1 cellular context compared by ENCODE assay signal in the genomic region with DNA sequence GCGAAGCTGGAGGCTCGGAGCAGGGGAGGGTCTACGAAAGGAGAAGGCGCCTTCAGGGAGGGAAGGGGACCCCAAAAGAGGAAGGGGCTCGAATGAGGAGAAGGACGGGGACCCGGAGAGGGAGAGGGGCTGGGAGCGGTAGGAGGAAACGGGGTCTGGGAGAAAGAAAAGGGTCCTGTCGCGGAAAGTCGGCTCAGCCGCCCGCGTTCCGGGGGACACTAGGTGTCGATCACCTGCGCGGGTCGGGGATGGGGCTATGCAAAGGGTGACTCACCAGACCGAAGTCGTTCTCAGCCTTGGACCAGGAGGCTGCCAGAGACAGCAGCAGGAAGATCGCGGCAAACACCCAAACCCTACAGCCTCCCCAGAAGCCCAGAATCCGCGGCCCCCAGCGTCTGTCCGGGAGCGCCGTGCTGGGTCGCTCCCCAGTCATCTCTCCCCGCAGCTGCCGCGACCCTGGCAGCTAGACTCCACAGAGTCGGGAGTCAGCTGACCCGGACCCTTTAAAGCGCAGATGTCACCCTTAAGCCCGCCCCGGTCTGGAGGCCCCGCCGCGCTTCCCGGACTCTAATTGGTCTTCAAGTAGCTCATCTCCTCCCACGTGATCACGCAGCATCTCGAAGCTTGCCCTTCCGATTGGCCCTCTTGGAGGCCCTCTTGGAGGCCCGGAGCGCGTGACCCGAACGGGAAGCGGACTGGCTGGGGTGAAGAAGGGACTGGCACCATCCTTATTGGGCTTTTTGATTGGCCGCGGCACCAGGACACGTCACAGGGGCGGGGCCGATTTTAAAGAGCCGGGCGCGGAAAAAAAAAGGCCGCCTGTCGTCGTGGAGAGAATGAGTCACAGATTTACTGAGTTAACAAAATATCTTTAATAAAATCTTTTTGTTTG.
TF ChIP-seq lines count a peak whose summit lies in the region.

A gene (minus strand): TSS at position 478 of the 892 bp plus-strand sequence. CDS start 45 bp downstream, at position 433.

TF ChIP-seq in GM12878, 131 proteins besides CTCF, POLR2A, EP300 and RAD21 (continued from another document and continues in another):
- TF ChIP-seq, protein P1, sequence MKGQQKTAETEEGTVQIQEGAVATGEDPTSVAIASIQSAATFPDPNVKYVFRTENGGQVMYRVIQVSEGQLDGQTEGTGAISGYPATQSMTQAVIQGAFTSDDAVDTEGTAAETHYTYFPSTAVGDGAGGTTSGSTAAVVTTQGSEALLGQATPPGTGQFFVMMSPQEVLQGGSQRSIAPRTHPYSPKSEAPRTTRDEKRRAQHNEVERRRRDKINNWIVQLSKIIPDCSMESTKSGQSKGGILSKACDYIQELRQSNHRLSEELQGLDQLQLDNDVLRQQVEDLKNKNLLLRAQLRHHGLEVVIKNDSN (IDR thresholded peaks at IDR 0.05; ENCODE audit: borderline replicate concordance, extremely low read length, insufficient read depth, low read depth, low read length) = peak; percentile 92
- no peak for TF ChIP-seq SUZ12 (IDR thresholded peaks at IDR 0.05; ENCODE audit: unreplicated experiment)
- TF ChIP-seq IKZF1 (conservative IDR thresholded peaks at IDR 0.05) = peak; percentile 76
- TF ChIP-seq, protein P2, sequence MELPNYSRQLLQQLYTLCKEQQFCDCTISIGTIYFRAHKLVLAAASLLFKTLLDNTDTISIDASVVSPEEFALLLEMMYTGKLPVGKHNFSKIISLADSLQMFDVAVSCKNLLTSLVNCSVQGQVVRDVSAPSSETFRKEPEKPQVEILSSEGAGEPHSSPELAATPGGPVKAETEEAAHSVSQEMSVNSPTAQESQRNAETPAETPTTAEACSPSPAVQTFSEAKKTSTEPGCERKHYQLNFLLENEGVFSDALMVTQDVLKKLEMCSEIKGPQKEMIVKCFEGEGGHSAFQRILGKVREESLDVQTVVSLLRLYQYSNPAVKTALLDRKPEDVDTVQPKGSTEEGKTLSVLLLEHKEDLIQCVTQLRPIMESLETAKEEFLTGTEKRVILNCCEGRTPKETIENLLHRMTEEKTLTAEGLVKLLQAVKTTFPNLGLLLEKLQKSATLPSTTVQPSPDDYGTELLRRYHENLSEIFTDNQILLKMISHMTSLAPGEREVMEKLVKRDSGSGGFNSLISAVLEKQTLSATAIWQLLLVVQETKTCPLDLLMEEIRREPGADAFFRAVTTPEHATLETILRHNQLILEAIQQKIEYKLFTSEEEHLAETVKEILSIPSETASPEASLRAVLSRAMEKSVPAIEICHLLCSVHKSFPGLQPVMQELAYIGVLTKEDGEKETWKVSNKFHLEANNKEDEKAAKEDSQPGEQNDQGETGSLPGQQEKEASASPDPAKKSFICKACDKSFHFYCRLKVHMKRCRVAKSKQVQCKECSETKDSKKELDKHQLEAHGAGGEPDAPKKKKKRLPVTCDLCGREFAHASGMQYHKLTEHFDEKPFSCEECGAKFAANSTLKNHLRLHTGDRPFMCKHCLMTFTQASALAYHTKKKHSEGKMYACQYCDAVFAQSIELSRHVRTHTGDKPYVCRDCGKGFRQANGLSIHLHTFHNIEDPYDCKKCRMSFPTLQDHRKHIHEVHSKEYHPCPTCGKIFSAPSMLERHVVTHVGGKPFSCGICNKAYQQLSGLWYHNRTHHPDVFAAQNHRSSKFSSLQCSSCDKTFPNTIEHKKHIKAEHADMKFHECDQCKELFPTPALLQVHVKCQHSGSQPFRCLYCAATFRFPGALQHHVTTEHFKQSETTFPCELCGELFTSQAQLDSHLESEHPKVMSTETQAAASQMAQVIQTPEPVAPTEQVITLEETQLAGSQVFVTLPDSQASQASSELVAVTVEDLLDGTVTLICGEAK (IDR thresholded peaks at IDR 0.05; ENCODE audit: borderline replicate concordance) = peak; percentile 65; the same call in 1 of the 2 replicates
- 0 out of 2 replicates have a peak, but pooled peaks have one; percentile 24 for TF ChIP-seq TBL1XR1 (IDR thresholded peaks at IDR 0.05; ENCODE audit: low read depth, low read length)
- no peak for TF ChIP-seq ZNF274 (IDR thresholded peaks at IDR 0.05; ENCODE audit: insufficient read depth, insufficient read length)
- TF ChIP-seq MYB (IDR thresholded peaks at IDR 0.05; ENCODE audit: borderline replicate concordance, low read depth, low read length) = 0 out of 2 replicates have a peak, but pooled peaks have one; percentile 20
- peak; percentile 81 for TF ChIP-seq TCF3 (IDR thresholded peaks at IDR 0.05; ENCODE audit: borderline replicate concordance, insufficient read depth, low read depth, low read length)
- TF ChIP-seq, protein P3, sequence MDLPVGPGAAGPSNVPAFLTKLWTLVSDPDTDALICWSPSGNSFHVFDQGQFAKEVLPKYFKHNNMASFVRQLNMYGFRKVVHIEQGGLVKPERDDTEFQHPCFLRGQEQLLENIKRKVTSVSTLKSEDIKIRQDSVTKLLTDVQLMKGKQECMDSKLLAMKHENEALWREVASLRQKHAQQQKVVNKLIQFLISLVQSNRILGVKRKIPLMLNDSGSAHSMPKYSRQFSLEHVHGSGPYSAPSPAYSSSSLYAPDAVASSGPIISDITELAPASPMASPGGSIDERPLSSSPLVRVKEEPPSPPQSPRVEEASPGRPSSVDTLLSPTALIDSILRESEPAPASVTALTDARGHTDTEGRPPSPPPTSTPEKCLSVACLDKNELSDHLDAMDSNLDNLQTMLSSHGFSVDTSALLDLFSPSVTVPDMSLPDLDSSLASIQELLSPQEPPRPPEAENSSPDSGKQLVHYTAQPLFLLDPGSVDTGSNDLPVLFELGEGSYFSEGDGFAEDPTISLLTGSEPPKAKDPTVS (IDR thresholded peaks at IDR 0.05; ENCODE audit: low read depth, low read length) = no peak
- no peak for TF ChIP-seq BRCA1 (IDR thresholded peaks at IDR 0.05; ENCODE audit: low read depth, low read length)
- TF ChIP-seq SMARCA5 (IDR thresholded peaks at IDR 0.05) = no peak; the same call in 1 of the 2 replicates
- TF ChIP-seq NR2C1 (IDR thresholded peaks at IDR 0.05) = peak; percentile 74
- TF ChIP-seq BACH1 (IDR thresholded peaks at IDR 0.05; ENCODE audit: borderline replicate concordance) = peak; percentile 90
- no peak for TF ChIP-seq MEF2B (IDR thresholded peaks at IDR 0.05; ENCODE audit: partially characterized antibody, poor library complexity, severe bottlenecking)
- TF ChIP-seq, protein P4, sequence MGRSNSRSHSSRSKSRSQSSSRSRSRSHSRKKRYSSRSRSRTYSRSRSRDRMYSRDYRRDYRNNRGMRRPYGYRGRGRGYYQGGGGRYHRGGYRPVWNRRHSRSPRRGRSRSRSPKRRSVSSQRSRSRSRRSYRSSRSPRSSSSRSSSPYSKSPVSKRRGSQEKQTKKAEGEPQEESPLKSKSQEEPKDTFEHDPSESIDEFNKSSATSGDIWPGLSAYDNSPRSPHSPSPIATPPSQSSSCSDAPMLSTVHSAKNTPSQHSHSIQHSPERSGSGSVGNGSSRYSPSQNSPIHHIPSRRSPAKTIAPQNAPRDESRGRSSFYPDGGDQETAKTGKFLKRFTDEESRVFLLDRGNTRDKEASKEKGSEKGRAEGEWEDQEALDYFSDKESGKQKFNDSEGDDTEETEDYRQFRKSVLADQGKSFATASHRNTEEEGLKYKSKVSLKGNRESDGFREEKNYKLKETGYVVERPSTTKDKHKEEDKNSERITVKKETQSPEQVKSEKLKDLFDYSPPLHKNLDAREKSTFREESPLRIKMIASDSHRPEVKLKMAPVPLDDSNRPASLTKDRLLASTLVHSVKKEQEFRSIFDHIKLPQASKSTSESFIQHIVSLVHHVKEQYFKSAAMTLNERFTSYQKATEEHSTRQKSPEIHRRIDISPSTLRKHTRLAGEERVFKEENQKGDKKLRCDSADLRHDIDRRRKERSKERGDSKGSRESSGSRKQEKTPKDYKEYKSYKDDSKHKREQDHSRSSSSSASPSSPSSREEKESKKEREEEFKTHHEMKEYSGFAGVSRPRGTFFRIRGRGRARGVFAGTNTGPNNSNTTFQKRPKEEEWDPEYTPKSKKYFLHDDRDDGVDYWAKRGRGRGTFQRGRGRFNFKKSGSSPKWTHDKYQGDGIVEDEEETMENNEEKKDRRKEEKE (IDR thresholded peaks at IDR 0.05) = no peak
- TF ChIP-seq NR2F1 (conservative IDR thresholded peaks at IDR 0.05) = peak; percentile 66; the same call in 1 of the 2 replicates
- 0 out of 2 replicates have a peak, but pooled peaks have one; percentile 38 for TF ChIP-seq RFX5 (IDR thresholded peaks at IDR 0.05; ENCODE audit: low read depth, low read length)
- TF ChIP-seq, protein P5, sequence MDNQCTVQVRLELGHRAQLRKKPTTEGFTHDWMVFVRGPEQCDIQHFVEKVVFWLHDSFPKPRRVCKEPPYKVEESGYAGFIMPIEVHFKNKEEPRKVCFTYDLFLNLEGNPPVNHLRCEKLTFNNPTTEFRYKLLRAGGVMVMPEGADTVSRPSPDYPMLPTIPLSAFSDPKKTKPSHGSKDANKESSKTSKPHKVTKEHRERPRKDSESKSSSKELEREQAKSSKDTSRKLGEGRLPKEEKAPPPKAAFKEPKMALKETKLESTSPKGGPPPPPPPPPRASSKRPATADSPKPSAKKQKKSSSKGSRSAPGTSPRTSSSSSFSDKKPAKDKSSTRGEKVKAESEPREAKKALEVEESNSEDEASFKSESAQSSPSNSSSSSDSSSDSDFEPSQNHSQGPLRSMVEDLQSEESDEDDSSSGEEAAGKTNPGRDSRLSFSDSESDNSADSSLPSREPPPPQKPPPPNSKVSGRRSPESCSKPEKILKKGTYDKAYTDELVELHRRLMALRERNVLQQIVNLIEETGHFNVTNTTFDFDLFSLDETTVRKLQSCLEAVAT (IDR thresholded peaks at IDR 0.05) = peak; percentile 15; the same call in 1 of the 2 replicates
- TF ChIP-seq TARDBP (IDR thresholded peaks at IDR 0.05; ENCODE audit: borderline replicate concordance) = no peak
- TF ChIP-seq, protein P6, sequence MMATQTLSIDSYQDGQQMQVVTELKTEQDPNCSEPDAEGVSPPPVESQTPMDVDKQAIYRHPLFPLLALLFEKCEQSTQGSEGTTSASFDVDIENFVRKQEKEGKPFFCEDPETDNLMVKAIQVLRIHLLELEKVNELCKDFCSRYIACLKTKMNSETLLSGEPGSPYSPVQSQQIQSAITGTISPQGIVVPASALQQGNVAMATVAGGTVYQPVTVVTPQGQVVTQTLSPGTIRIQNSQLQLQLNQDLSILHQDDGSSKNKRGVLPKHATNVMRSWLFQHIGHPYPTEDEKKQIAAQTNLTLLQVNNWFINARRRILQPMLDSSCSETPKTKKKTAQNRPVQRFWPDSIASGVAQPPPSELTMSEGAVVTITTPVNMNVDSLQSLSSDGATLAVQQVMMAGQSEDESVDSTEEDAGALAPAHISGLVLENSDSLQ (IDR thresholded peaks at IDR 0.05) = peak; percentile 93
- peak; percentile 75 for TF ChIP-seq LARP7 (IDR thresholded peaks at IDR 0.05)
- TF ChIP-seq PAX5 (IDR thresholded peaks at IDR 0.05; ENCODE audit: borderline replicate concordance, low read depth, low read length) = no peak
- TF ChIP-seq ZNF384 (IDR thresholded peaks at IDR 0.05; ENCODE audit: borderline replicate concordance, low read depth, low read length) = 0 out of 2 replicates have a peak, but pooled peaks have one; percentile 44
- TF ChIP-seq, protein P7, sequence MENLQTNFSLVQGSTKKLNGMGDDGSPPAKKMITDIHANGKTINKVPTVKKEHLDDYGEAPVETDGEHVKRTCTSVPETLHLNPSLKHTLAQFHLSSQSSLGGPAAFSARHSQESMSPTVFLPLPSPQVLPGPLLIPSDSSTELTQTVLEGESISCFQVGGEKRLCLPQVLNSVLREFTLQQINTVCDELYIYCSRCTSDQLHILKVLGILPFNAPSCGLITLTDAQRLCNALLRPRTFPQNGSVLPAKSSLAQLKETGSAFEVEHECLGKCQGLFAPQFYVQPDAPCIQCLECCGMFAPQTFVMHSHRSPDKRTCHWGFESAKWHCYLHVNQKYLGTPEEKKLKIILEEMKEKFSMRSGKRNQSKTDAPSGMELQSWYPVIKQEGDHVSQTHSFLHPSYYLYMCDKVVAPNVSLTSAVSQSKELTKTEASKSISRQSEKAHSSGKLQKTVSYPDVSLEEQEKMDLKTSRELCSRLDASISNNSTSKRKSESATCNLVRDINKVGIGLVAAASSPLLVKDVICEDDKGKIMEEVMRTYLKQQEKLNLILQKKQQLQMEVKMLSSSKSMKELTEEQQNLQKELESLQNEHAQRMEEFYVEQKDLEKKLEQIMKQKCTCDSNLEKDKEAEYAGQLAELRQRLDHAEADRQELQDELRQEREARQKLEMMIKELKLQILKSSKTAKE (IDR thresholded peaks at IDR 0.05; ENCODE audit: low read depth, poor library complexity, severe bottlenecking) = no peak
- no peak; the same call in 1 of the 2 replicates for TF ChIP-seq SREBF2 (IDR thresholded peaks at IDR 0.05; ENCODE audit: low read length)
- 0 out of 2 replicates have a peak, but pooled peaks have one; percentile 59 for TF ChIP-seq NBN (IDR thresholded peaks at IDR 0.05)
- TF ChIP-seq RAD51 (IDR thresholded peaks at IDR 0.05) = peak; percentile 99
- TF ChIP-seq, protein P8, sequence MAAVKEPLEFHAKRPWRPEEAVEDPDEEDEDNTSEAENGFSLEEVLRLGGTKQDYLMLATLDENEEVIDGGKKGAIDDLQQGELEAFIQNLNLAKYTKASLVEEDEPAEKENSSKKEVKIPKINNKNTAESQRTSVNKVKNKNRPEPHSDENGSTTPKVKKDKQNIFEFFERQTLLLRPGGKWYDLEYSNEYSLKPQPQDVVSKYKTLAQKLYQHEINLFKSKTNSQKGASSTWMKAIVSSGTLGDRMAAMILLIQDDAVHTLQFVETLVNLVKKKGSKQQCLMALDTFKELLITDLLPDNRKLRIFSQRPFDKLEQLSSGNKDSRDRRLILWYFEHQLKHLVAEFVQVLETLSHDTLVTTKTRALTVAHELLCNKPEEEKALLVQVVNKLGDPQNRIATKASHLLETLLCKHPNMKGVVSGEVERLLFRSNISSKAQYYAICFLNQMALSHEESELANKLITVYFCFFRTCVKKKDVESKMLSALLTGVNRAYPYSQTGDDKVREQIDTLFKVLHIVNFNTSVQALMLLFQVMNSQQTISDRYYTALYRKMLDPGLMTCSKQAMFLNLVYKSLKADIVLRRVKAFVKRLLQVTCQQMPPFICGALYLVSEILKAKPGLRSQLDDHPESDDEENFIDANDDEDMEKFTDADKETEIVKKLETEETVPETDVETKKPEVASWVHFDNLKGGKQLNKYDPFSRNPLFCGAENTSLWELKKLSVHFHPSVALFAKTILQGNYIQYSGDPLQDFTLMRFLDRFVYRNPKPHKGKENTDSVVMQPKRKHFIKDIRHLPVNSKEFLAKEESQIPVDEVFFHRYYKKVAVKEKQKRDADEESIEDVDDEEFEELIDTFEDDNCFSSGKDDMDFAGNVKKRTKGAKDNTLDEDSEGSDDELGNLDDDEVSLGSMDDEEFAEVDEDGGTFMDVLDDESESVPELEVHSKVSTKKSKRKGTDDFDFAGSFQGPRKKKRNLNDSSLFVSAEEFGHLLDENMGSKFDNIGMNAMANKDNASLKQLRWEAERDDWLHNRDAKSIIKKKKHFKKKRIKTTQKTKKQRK (IDR thresholded peaks at IDR 0.05; ENCODE audit: low read depth, low read length) = 0 out of 2 replicates have a peak, but pooled peaks have one; percentile 29
- no peak for TF ChIP-seq JUND (IDR thresholded peaks at IDR 0.05; ENCODE audit: low read depth, low read length)
- no peak for TF ChIP-seq IRF4 (IDR thresholded peaks at IDR 0.05; ENCODE audit: low read depth, low read length)
- TF ChIP-seq, protein P9, sequence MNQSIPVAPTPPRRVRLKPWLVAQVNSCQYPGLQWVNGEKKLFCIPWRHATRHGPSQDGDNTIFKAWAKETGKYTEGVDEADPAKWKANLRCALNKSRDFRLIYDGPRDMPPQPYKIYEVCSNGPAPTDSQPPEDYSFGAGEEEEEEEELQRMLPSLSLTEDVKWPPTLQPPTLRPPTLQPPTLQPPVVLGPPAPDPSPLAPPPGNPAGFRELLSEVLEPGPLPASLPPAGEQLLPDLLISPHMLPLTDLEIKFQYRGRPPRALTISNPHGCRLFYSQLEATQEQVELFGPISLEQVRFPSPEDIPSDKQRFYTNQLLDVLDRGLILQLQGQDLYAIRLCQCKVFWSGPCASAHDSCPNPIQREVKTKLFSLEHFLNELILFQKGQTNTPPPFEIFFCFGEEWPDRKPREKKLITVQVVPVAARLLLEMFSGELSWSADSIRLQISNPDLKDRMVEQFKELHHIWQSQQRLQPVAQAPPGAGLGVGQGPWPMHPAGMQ (IDR thresholded peaks at IDR 0.05; ENCODE audit: borderline replicate concordance) = no peak
- no peak for TF ChIP-seq ETV6 (conservative IDR thresholded peaks at IDR 0.05 in 1 of 2, IDR thresholded peaks at IDR 0.05 in 1 of 2; ENCODE audit: borderline replicate concordance in 1 of 2, low read depth in 1 of 2)
